14 cellular contexts compared by ENCODE assay signal in the genomic region with DNA sequence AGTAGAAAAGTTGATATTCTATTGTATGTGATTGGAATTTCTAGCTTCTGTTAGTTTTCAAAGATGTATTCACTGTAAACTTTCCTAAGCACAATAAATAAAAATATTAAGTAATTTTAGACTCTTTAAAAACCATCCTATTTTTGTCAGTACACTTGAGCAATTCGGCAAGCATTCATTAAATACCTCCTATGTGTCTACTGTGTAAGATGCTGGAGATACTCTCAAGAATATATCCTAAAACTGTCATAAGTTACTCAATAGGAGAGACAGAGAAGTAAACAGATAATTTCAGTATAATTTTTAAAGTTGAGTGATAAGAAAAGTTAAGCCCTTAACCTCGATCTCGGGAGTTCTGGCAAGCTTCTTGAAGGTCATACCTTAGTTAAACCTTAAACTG. TPM values are rescaled to one million over a fixed set of nuclear protein-coding genes. Genes with fewer than 3 reads are reported as not detected.
DNase-seq lines count a peak whose midpoint lies in the region; ATAC-seq and TF ChIP-seq lines count a peak whose summit lies in the region.
"Had no signal": no experiment of that assay in that cellular context is flagged by ENCODE, and none has a peak within 500 bp of the region (broad histone marks: within the 10 kb centered on the region; RNA-seq: fewer than 3 reads in every experiment).

No MANE protein-coding gene starts in this region.

- no peak overlapping the region for H3K9ac ChIP-seq in GM23248
- no peak overlapping the region for H3K9ac ChIP-seq in PC-3 (ENCODE audit: low read length)
- H3K9ac ChIP-seq: BLaER1 had no signal

- H4K20me1 ChIP-seq in GM23248 (ENCODE audit: insufficient read depth) (no peaks in the 10 kb centered on the region), PC-3 (ENCODE audit: low read length) (no peaks in the 10 kb centered on the region)
- H4K20me1 ChIP-seq: BLaER1 had no signal

- CTCF ChIA-PET in PC-3 (lab: Charles Lee): no interaction called here

- TF ChIP-seq CTCF in PC-3 (conservative IDR thresholded peaks at IDR 0.05; ENCODE audit: low read depth, low read length) (no peak), choroid plexus epithelial cell (conservative IDR thresholded peaks at IDR 0.05; ENCODE audit: low read depth, low read length) (no peak), psoas muscle (IDR thresholded peaks at IDR 0.05) (no peak), upper lobe of right lung (IDR thresholded peaks at IDR 0.05) (no peak)

- H3K9me3 ChIP-seq in GM23248 (ENCODE audit: low read depth) (no peaks in the 10 kb centered on the region), PC-3 (ENCODE audit: low read length) (no peaks in the 10 kb centered on the region), psoas muscle (no peaks in the 10 kb centered on the region), upper lobe of right lung (no peaks in the 10 kb centered on the region)
- H3K9me3 ChIP-seq: BLaER1 had no signal

- ATAC-seq in PC-3: peak; percentile 9; the same call in 1 of the 2 replicates
- no peak for ATAC-seq in psoas muscle
- no peak for ATAC-seq in upper lobe of right lung

- POLR2A ChIA-PET in PC-3 (lab: Charles Lee; ENCODE audit: unreplicated experiment): no interaction called here

- intact Hi-C loops in PC-3 (cut with micrococcal nuclease) (no loop called here), psoas muscle (cut with DNase I) (no loop called here), upper lobe of right lung (cut with DNase I) (no loop called here)

- DNase-seq in GM23248: no peak
- DNase-seq in PC-3: no peak
- peak; percentile 51 for DNase-seq in choroid plexus epithelial cell (ENCODE audit: low read depth)
- DNase-seq in iris pigment epithelial cell (ENCODE audit: low read depth): peak; percentile 67
- DNase-seq in psoas muscle: no peak
- DNase-seq in NCI-H128 (lab: John Stamatoyannopoulos, UW; ENCODE audit: unreplicated experiment): no peak
- no peak for DNase-seq in DMS79 (lab: John Stamatoyannopoulos, UW)
- DNase-seq in upper lobe of right lung: no peak
- DNase-seq: CD4-positive, alpha-beta memory T cell; DND-41; GOT3; H7; KBM-7 had no signal

- BruUV-seq in PC-3 (replicated peaks; lab: Mats Ljungman, UMichigan): no TSS peak

- WGBS in GM23248 (ENCODE audit: low coverage in 1 of 2, low lambda C conversion rate in 2 of 2, missing lambda C conversion rate in 2 of 2), 2 experiments: 95 to 96% methylated on average over 3 of the region's 3 CpGs
- WGBS in psoas muscle, 3 donors: 60 to 78% (median 60%) methylated on average over 3 of the region's 3 CpGs

- H3K79me2 ChIP-seq in GM23248 (ENCODE audit: insufficient read depth): no peaks in the 10 kb centered on the region
- no peaks in the 10 kb centered on the region for H3K79me2 ChIP-seq in PC-3 (ENCODE audit: low read length)

- H3K4me3 ChIP-seq in GM23248: no peak overlapping the region
- H3K4me3 ChIP-seq in PC-3 (ENCODE audit: low read length): peak overlapping the region; percentile 30; the same call in 1 of the 2 replicates
- H3K4me3 ChIP-seq in choroid plexus epithelial cell (ENCODE audit: low read depth, low read length): no peak overlapping the region
- no peak overlapping the region for H3K4me3 ChIP-seq in psoas muscle
- H3K4me3 ChIP-seq in upper lobe of right lung: no peak overlapping the region
- H3K4me3 ChIP-seq: BLaER1 had no signal

- H3K4me2 ChIP-seq in GM23248 (ENCODE audit: unreplicated experiment) (peak overlapping the region; percentile 9), PC-3 (ENCODE audit: low read length) (peak overlapping the region; percentile 52)
- H3K4me2 ChIP-seq: BLaER1 had no signal

- H3K27me3 ChIP-seq in GM23248 (replicated peaks; ENCODE audit: insufficient read depth) (no peaks in the 10 kb centered on the region), PC-3 (ENCODE audit: low read length) (no peaks in the 10 kb centered on the region), psoas muscle (ENCODE audit: insufficient read depth in 3 of 3, low read length in 2 of 3) (no peaks in the 10 kb centered on the region), upper lobe of right lung (no peaks in the 10 kb centered on the region)
- H3K27me3 ChIP-seq: BLaER1 had no signal

- H2AFZ ChIP-seq in GM23248 (no peak overlapping the region), PC-3 (ENCODE audit: low read length) (no peak overlapping the region)

- no peaks in the 10 kb centered on the region for H3K36me3 ChIP-seq in GM23248 (ENCODE audit: low read depth)
- no peaks in the 10 kb centered on the region for H3K36me3 ChIP-seq in PC-3 (ENCODE audit: low read depth, low read length)
- no peaks in the 10 kb centered on the region for H3K36me3 ChIP-seq in psoas muscle (ENCODE audit: insufficient read depth in 1 of 2, low read depth in 1 of 2)
- H3K36me3 ChIP-seq in upper lobe of right lung: no peaks in the 10 kb centered on the region

- peaks cover 18% of the 10 kb centered on the region for H3F3A ChIP-seq in GM23248 (ENCODE audit: insufficient read depth)
- no peaks in the 10 kb centered on the region for H3F3A ChIP-seq in PC-3 (ENCODE audit: low read length, unreplicated experiment)

- H3K27ac ChIP-seq in GM23248 (no peak overlapping the region), PC-3 (ENCODE audit: low read length) (no peak overlapping the region), psoas muscle (no peak overlapping the region), upper lobe of right lung (no peak overlapping the region)
- H3K27ac ChIP-seq: BLaER1 had no signal

- H3K9me2 ChIP-seq in GM23248 (ENCODE audit: insufficient read depth) (no peaks in the 10 kb centered on the region), PC-3 (replicated peaks; ENCODE audit: low read length) (no peaks in the 10 kb centered on the region)

- peaks cover 42% of the 10 kb centered on the region for H3K4me1 ChIP-seq in GM23248 (ENCODE audit: insufficient read depth)
- H3K4me1 ChIP-seq in PC-3 (ENCODE audit: insufficient read depth, low read length): peaks cover 20% of the 10 kb centered on the region
- H3K4me1 ChIP-seq in psoas muscle: no peaks in the 10 kb centered on the region
- no peaks in the 10 kb centered on the region for H3K4me1 ChIP-seq in upper lobe of right lung
- H3K4me1 ChIP-seq: BLaER1 had no signal

- in situ Hi-C loops in GM23248 (cut with MboI): no loop called here

RNA-seq across cellular contexts. Expression of a gene that starts 46.1 kb away (rescaled TPM):
- total RNA-seq in GM23248 (2014; rRNA removed; shearing (Covaris generic)): 4.6 and 6.7 TPM in 2 replicates
- polyA plus RNA-seq in GM23248 (2016; fragmentation: Nextera tagmentation; extraction: Ambion mirVana): 3.0 and 4.1 TPM in 2 replicates
- 11.7 and 15.6 TPM in 2 replicates for total RNA-seq in PC-3 (2014; rRNA removed)
- 1 to 10 TPM; 1.5 to 2.4 (median 1.9) TPM for total RNA-seq in psoas muscle
- polyA plus RNA-seq in psoas muscle: 1 to 10 TPM; 1.0 to 2.2 (median 1.7) TPM
- total RNA-seq in upper lobe of right lung: 3.1 TPM

RNA-seq across cellular contexts. Expression of a gene that starts 47.5 kb away (rescaled TPM):
- 28.3 and 40.9 TPM in 2 replicates for total RNA-seq in GM23248 (2014; rRNA removed; shearing (Covaris generic))
- polyA plus RNA-seq in GM23248 (2016; fragmentation: Nextera tagmentation; extraction: Ambion mirVana): 124 and 125 TPM in 2 replicates
- 48.0 and 53.7 TPM in 2 replicates for total RNA-seq in PC-3 (2014; rRNA removed)
- 100 to 1,000 TPM; 169 to 202 (median 185) TPM for total RNA-seq in psoas muscle
- polyA plus RNA-seq in psoas muscle: 100 to 1,000 TPM; 132 to 346 (median 260) TPM
- 33.0 TPM for total RNA-seq in upper lobe of right lung

Comparison
In these comparisons a context has a peak if more than half of its experiments do, and no peak if none do; other contexts are left out.
1. DNase-seq: peak in choroid plexus epithelial cell (single experiment) and iris pigment epithelial cell (single experiment); none in GM23248 (single experiment), PC-3 (single experiment), psoas muscle (0 of 2), NCI-H128 (single experiment), DMS79 (single experiment) and upper lobe of right lung (single experiment).